In genomic region chr12:65720136-65720535, GRCh38 we compare ENCODE assay signal across 19 cellular contexts.
DNase-seq lines count a peak whose midpoint lies in the region; ATAC-seq and TF ChIP-seq lines count a peak whose summit lies in the region.
"Had no signal": no experiment of that assay in that cellular context is flagged by ENCODE, and none has a peak within 500 bp of the region (broad histone marks: within the 10 kb centered on the region; RNA-seq: fewer than 3 reads in every experiment).

No MANE protein-coding gene starts in this region.

- intact Hi-C loops in ascending aorta (cut with DNase I) (no loop called here), spleen (cut with DNase I; ENCODE audit: low total_unique reads) (no loop called here)

- DNase-seq in HCEC 1CT (peak; percentile 62), fibroblast of peridontal ligament (ENCODE audit: extremely low read depth) (peak; percentile 58), ascending aorta (ENCODE audit: low spot score in 2 of 2) (no peak), SHP77 (lab: John Stamatoyannopoulos, UW) (no peak), spleen (no peak)
- DNase-seq: activated CD8-positive, alpha-beta memory T cell treated with anti-CD3 and anti-CD28 coated beads, Interleukin-2, amount 50 U/mL, for 48 hours; activated naive CD4-positive, alpha-beta T cell treated with anti-CD3 and anti-CD28 coated beads for 36 hours; CD4-positive, alpha-beta memory T cell; central memory CD4-positive, alpha-beta T cell; GF-D8; hypothalamus; left ventricle myocardium inferior; NCI-H1930; substantia nigra had no signal

- H3K27me3 ChIP-seq in skeletal muscle satellite cell (ENCODE audit: control insufficient read depth, insufficient read depth, low read length): no peaks in the 10 kb centered on the region
- H3K27me3 ChIP-seq in ascending aorta: no peaks in the 10 kb centered on the region
- H3K27me3 ChIP-seq in spleen (replicated peaks in 1 of 7): peaks cover 0 to 37% (median 0%) of the 10 kb centered on the region in 7 donors

- H3K9me3 ChIP-seq in skeletal muscle satellite cell (replicated peaks; ENCODE audit: low read length) (no peaks in the 10 kb centered on the region), ascending aorta (no peaks in the 10 kb centered on the region), spleen (no peaks in the 10 kb centered on the region)
- H3K9me3 ChIP-seq: left ventricle myocardium inferior had no signal

- H3K4me2 ChIP-seq in skeletal muscle satellite cell (ENCODE audit: low read length): peak overlapping the region; percentile 19

- H3K27ac ChIP-seq in ascending aorta (no peak overlapping the region), spleen (no peak overlapping the region)
- H3K27ac ChIP-seq: HL-60, left ventricle myocardium inferior had no signal

- TF ChIP-seq CTCF in ascending aorta (IDR thresholded peaks at IDR 0.05) (no peak), spleen (IDR thresholded peaks at IDR 0.05 in 8 of 11, conservative IDR thresholded peaks at IDR 0.05 in 3 of 11) (no peak)

- H3K4me3 ChIP-seq in skeletal muscle satellite cell (ENCODE audit: low read length) (no peak overlapping the region), ascending aorta (no peak overlapping the region), spleen (no peak overlapping the region)
- H3K4me3 ChIP-seq: left ventricle myocardium inferior had no signal

- no peak for TF ChIP-seq POLR2A in spleen (IDR thresholded peaks at IDR 0.05)

- H3K36me3 ChIP-seq in skeletal muscle satellite cell (ENCODE audit: insufficient read depth, low read length) (no peaks in the 10 kb centered on the region), ascending aorta (no peaks in the 10 kb centered on the region), spleen (no peaks in the 10 kb centered on the region)
- H3K36me3 ChIP-seq: left ventricle myocardium inferior had no signal

- peaks cover 9% of the 10 kb centered on the region for H3K4me1 ChIP-seq in skeletal muscle satellite cell (ENCODE audit: control insufficient read depth, insufficient read depth, low read length)
- no peaks in the 10 kb centered on the region for H3K4me1 ChIP-seq in ascending aorta
- no peaks in the 10 kb centered on the region for H3K4me1 ChIP-seq in spleen
- H3K4me1 ChIP-seq: left ventricle myocardium inferior had no signal

- no peak overlapping the region for H3K9ac ChIP-seq in skeletal muscle satellite cell (ENCODE audit: low read depth, low read length)

- WGBS in spleen, 5 donors: 86 to 96% (median 88%) methylated on average over 10 of the region's 10 CpGs

- peak; percentile 86 for ATAC-seq in SK-N-SH treated with all-trans-retinoic acid at 6 μM for 48 hours
- no peak for ATAC-seq in GM21447 (IDR thresholded peaks at IDR 0.05; ENCODE audit: unreplicated experiment)
- ATAC-seq: Panc1 had no signal

TF ChIP-seq in SK-N-SH treated with all-trans-retinoic acid at 6 μM for 48 hours, 23 proteins besides CTCF, POLR2A, EP300 and RAD21:
- no peak for TF ChIP-seq ZNF70 (CRISPR knock-in tag; IDR thresholded peaks at IDR 0.05)
- no peak for TF ChIP-seq TOX (CRISPR knock-in tag; IDR thresholded peaks at IDR 0.05; ENCODE audit: borderline replicate concordance)
- TF ChIP-seq TCF4 (CRISPR knock-in tag; IDR thresholded peaks at IDR 0.05; ENCODE audit: borderline replicate concordance): no peak
- no peak for TF ChIP-seq CSDC2 (CRISPR knock-in tag; IDR thresholded peaks at IDR 0.05)
- TF ChIP-seq PATZ1 (CRISPR knock-in tag; IDR thresholded peaks at IDR 0.05; ENCODE audit: borderline replicate concordance): no peak
- no peak for TF ChIP-seq GLIS3 (CRISPR knock-in tag; IDR thresholded peaks at IDR 0.05)
- no peak for TF ChIP-seq OSR1 (CRISPR knock-in tag; IDR thresholded peaks at IDR 0.05)
- no peak for TF ChIP-seq ISL1 (CRISPR knock-in tag; IDR thresholded peaks at IDR 0.05)
- TF ChIP-seq ARNTL (CRISPR knock-in tag; IDR thresholded peaks at IDR 0.05; ENCODE audit: borderline replicate concordance, low read depth): no peak
- no peak for TF ChIP-seq CSRNP3 (CRISPR knock-in tag; IDR thresholded peaks at IDR 0.05)
- TF ChIP-seq ZFP3 (CRISPR knock-in tag; IDR thresholded peaks at IDR 0.05): no peak
- TF ChIP-seq POU6F1 (CRISPR knock-in tag; IDR thresholded peaks at IDR 0.05; ENCODE audit: borderline replicate concordance, low read depth): no peak

Comparison
In these comparisons a context has a peak if more than half of its experiments do, and no peak if none do; other contexts are left out.
1. DNase-seq: peak in HCEC 1CT (single experiment) and fibroblast of peridontal ligament (single experiment); none in ascending aorta (0 of 2), SHP77 (0 of 2) and spleen (single experiment).